7 cellular contexts compared by ENCODE assay signal in the genomic region with DNA sequence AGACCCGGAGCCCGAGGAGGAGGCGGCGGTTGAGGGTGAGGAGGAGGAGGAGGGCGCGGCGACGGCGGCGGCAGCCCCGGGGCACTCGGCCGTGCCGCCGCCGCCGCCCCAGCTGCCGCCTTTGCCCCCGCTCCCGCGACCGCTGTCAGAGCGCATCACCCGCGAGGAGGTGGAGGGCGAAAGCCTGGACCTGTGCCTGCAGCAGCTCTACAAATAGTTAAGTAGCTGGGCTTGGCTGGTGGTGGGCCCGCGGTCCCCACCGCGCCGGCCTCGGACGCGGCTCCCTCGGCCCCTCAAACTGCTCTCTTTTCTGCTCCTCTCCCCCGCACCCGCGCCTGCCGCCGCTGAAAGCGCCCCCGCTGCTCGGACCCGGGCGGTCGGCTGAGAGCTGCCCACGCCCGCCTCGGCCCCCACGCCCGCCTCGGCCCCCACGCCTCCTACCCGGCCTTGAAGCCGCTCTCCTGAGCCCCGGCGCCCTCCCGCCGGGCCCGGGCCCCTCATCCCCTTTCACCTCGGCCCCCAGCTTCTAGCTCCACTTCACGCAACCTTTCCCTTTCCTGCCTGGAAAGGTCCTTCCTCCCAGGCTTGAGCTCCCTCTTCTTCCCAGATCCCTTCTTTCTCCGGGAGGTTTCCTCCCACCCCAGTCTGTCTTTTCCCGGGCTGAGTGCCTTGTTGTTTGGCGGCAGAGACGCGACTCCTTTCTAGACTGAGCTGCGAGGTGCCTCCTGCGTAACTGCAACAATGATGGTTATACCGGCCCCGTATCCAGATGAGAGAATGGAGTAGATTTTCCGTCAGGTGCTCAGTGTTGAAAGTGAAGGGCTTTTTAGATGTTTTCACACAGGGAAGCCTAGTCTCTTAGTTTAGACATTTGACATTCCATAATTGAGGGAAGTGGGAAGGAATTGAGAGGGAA. TPM values are rescaled to one million over a fixed set of nuclear protein-coding genes. Genes with fewer than 3 reads are reported as not detected.
A peak's percentile ranks its signal among the peaks of the same experiment; 100 is the strongest.
DNase-seq lines count a peak whose midpoint lies in the region; ATAC-seq, FAIRE-seq and TF ChIP-seq lines count a peak whose summit lies in the region.

No MANE protein-coding gene starts in this region.

- peak; percentile 57 for DNase-seq in NCI-H146 (lab: John Stamatoyannopoulos, UW)
- peak; percentile 30 for DNase-seq in left ventricle myocardium superior
- DNase-seq in posterior cingulate gyrus: peak in 7 of 10 donors; percentile 24 to 80 (median 29)
- no peak for DNase-seq in D721Med (ENCODE audit: insufficient read length, low spot score)
- no peak for DNase-seq in RWPE1 (ENCODE audit: low spot score)

- peaks cover 3% of the 10 kb centered on the region for H3K36me3 Mint-ChIP-seq in activated naive CD4-positive, alpha-beta T cell treated with anti-CD3 and anti-CD28 coated beads, Interleukin-2, amount 50 U/mL, for 24 hours

- no peaks in the 10 kb centered on the region for H3K9me3 Mint-ChIP-seq in activated naive CD4-positive, alpha-beta T cell treated with anti-CD3 and anti-CD28 coated beads, Interleukin-2, amount 50 U/mL, for 24 hours

- FAIRE-seq in D721Med (lab: Jason Lieb, UNC): no peak

- intact Hi-C loops in left ventricle myocardium superior (cut with micrococcal nuclease) (no loop called here), posterior cingulate gyrus (cut with DNase I) (no loop called here)

- H3K27ac Mint-ChIP-seq in activated naive CD4-positive, alpha-beta T cell treated with anti-CD3 and anti-CD28 coated beads, Interleukin-2, amount 50 U/mL, for 24 hours: peak overlapping the region; percentile 76

- peak overlapping the region; percentile 93 for H3K4me3 Mint-ChIP-seq in activated naive CD4-positive, alpha-beta T cell treated with anti-CD3 and anti-CD28 coated beads, Interleukin-2, amount 50 U/mL, for 24 hours

- H3K4me1 Mint-ChIP-seq in activated naive CD4-positive, alpha-beta T cell treated with anti-CD3 and anti-CD28 coated beads, Interleukin-2, amount 50 U/mL, for 24 hours: peaks cover 13% of the 10 kb centered on the region

- CTCF ChIA-PET in RWPE1 (lab: Yijun Ruan, JAX): interaction anchor here (0.7 kb wide), 1 partner anchor 140 kb away, joined by 3 read pairs; no protein-coding TSS in a partner anchor

- peaks cover 40% of the 10 kb centered on the region for H3K27me3 Mint-ChIP-seq in activated naive CD4-positive, alpha-beta T cell treated with anti-CD3 and anti-CD28 coated beads, Interleukin-2, amount 50 U/mL, for 24 hours

- ATAC-seq in left ventricle myocardium superior: peak; percentile 64

- no peak overlapping the region for H3K27ac ChIP-seq in RWPE1

- TF ChIP-seq CTCF in D721Med (IDR thresholded peaks at IDR 0.05; ENCODE audit: insufficient read depth, missing control alignments): no peak
- no peak for TF ChIP-seq CTCF in RWPE1 (conservative IDR thresholded peaks at IDR 0.05; ENCODE audit: low read depth)

- H3K4me3 ChIP-seq in GM08714 (ENCODE audit: low read length): peak overlapping the region; percentile 66

- POLR2A ChIA-PET in RWPE1 (lab: Yijun Ruan, JAX; ENCODE audit: low non-redundant PET): no interaction called here

RNA-seq across cellular contexts. Expression of a gene that starts 0.8 kb away (rescaled TPM):
- total RNA-seq in left ventricle myocardium superior: 3.2 TPM

Comparison
In these comparisons a context has a peak if more than half of its experiments do, and no peak if none do; other contexts are left out.
1. DNase-seq: peak in NCI-H146 (single experiment), left ventricle myocardium superior (single experiment) and posterior cingulate gyrus (7 of 10); none in D721Med (single experiment) and RWPE1 (single experiment).